Comparison of ENCODE assay signal across 10 cellular contexts in the genomic region with DNA sequence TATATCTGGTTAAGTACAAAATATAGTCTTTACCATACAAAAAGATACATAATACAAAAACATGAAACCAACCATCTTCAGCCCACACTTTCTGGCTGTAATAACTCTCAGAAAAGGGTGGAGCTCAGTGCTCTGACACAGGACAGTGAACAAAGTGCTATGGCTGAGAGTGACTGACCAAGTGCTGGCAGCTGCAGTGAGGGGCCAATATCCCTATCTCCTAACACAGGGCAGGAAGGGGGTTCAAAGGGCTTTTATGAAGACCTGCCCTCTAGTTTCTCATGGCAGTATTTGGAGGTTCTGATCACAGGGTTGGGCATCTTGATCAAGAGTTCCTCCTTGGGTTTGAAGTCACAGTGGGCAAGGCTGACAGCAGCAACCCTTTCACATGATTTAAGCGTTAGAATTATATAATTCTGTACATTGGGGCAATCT. TPM values are rescaled to one million over a fixed set of nuclear protein-coding genes. Genes with fewer than 3 reads are reported as not detected.
DNase-seq lines count a peak whose midpoint lies in the region; ATAC-seq, FAIRE-seq and TF ChIP-seq lines count a peak whose summit lies in the region.
"Had no signal": no experiment of that assay in that cellular context is flagged by ENCODE, and none has a peak within 500 bp of the region (broad histone marks: within the 10 kb centered on the region; RNA-seq: fewer than 3 reads in every experiment).

No MANE protein-coding gene starts in this region.

- peaks cover 49% of the 10 kb centered on the region for H3K4me1 Mint-ChIP-seq in mesothelial cell of epicardium

- no peaks in the 10 kb centered on the region for H3K9me3 ChIP-seq in GM12878 (replicated peaks; ENCODE audit: control insufficient read depth, insufficient read depth, low read length)
- H3K9me3 ChIP-seq in tibial nerve: no peaks in the 10 kb centered on the region

- H3K27ac Mint-ChIP-seq in mesothelial cell of epicardium: peak overlapping the region; percentile 32

- H2AFZ ChIP-seq in GM12878 (ENCODE audit: control insufficient read depth, low read depth, low read length): no peak overlapping the region

- peaks cover 15% of the 10 kb centered on the region for H3K79me2 ChIP-seq in GM12878 (ENCODE audit: control insufficient read depth, insufficient read depth, low read length)

- CTCF ChIA-PET in GM12878 (lab: Yijun Ruan, JAX): interaction anchor here (1.0 to 12.2 kb wide), 4 partner anchors 12 to 18 kb away, joined by 3 to 196 read pairs (median 4); no protein-coding TSS in a partner anchor

- H3K4me2 ChIP-seq in GM12878 (ENCODE audit: control insufficient read depth, insufficient read depth): no peak overlapping the region

- TF ChIP-seq POLR2A in GM12878 (IDR thresholded peaks at IDR 0.05; ENCODE audit: low read depth, low read length): peak; percentile 65; the same call in 1 of the 2 replicates
- TF ChIP-seq POLR2A in tibial nerve (IDR thresholded peaks at IDR 0.05): peak in 1 of 2 donors; percentile 3

- H3K4me1 ChIP-seq in GM12878 (ENCODE audit: control insufficient read depth, insufficient read depth, low read length) (peaks cover 10% of the 10 kb centered on the region), tibial nerve (peaks cover 0 to 27% (median 5%) of the 10 kb centered on the region in 4 donors)

- H3K36me3 ChIP-seq in GM12878 (ENCODE audit: control insufficient read depth in 2 of 2, insufficient read depth in 2 of 2, low read length in 1 of 2) (peaks cover 0 to 3% of the 10 kb centered on the region in 2 experiments; a peak in 2 of 4 replicates), tibial nerve (peaks cover 22 to 37% (median 32%) of the 10 kb centered on the region in 3 donors)

- H3K27me3 Mint-ChIP-seq in mesothelial cell of epicardium (ENCODE audit: low read depth): no peaks in the 10 kb centered on the region

- H3K36me3 Mint-ChIP-seq in mesothelial cell of epicardium: peaks cover 33% of the 10 kb centered on the region

- TF ChIP-seq EP300 in GM12878 (IDR thresholded peaks at IDR 0.05; ENCODE audit: borderline replicate concordance in 1 of 2, control insufficient read depth in 1 of 2, low read depth in 2 of 2, low read length in 2 of 2) (no peak), tibial nerve (IDR thresholded peaks at IDR 0.05) (peak in 1 of 2 donors; percentile 63)

- POLR2A ChIA-PET in GM12878 (lab: Charles Lee): interaction anchor here (0.7 to 7.2 kb wide), 4 partner anchors 8 to 28 kb away, joined by 4 to 61 read pairs (median 5); a partner anchor contains a TSS

- TF ChIP-seq RAD21 in GM12878 (IDR thresholded peaks at IDR 0.05; ENCODE audit: insufficient read depth, low read depth, low read length): no peak

- H3K27ac ChIP-seq in GM12878 (ENCODE audit: control insufficient read depth, insufficient read depth) (no peak overlapping the region), tibial nerve (peak overlapping the region; percentile 94 to 99 (median 97))

- H3K9me3 Mint-ChIP-seq in mesothelial cell of epicardium: no peaks in the 10 kb centered on the region

- peak; percentile 18 for DNase-seq in activated T-cell treated with anti-CD3 and anti-CD28 coated beads, Interleukin-2, amount 50 U/mL, for 1 hour
- DNase-seq in activated T-cell treated with anti-CD3 and anti-CD28 coated beads for 4 hours: no peak
- DNase-seq in GM12878 (ENCODE audit: low read depth, low spot score): no peak
- no peak for DNase-seq in mesothelial cell of epicardium (ENCODE audit: low spot score in 2 of 2, unreplicated experiment in 2 of 2)
- DNase-seq in tibial nerve (ENCODE audit: low spot score in 2 of 2): no peak
- DNase-seq in cerebellum (ENCODE audit: low spot score): no peak
- DNase-seq in AG08396 (ENCODE audit: low spot score): no peak
- DNase-seq: kidney glomerular epithelial cell, NCI-H1930 had no signal

- H3K4me3 ChIP-seq in GM12878: no peak overlapping the region
- peak overlapping the region; percentile 67 to 97 (median 78) for H3K4me3 ChIP-seq in tibial nerve

- H3K9ac ChIP-seq in GM12878 (ENCODE audit: control insufficient read depth, insufficient read depth, low read length): no peak overlapping the region

- SMC1A ChIA-PET in GM12878 (lab: Charles Lee; ENCODE audit: uncharacterized antibody, unreplicated experiment): interaction anchor here (1.2 to 12.5 kb wide), 3 partner anchors 12 to 133 kb away, joined by 3 to 244 read pairs (median 7); a partner anchor contains a TSS

- intact Hi-C loops in GM12878 (cut with micrococcal nuclease; ENCODE audit: unreplicated experiment): no loop called here

- no peak for TF ChIP-seq CTCF in GM12878 (IDR thresholded peaks at IDR 0.05 in 2 of 3, conservative IDR thresholded peaks at IDR 0.05 in 1 of 3; ENCODE audit: control insufficient read depth in 2 of 3, extremely low read depth in 1 of 3, insufficient read depth in 1 of 3, low read depth in 3 of 3, low read length in 3 of 3)
- no peak for TF ChIP-seq CTCF in mesothelial cell of epicardium (IDR thresholded peaks at IDR 0.05; ENCODE audit: unreplicated experiment)
- no peak for TF ChIP-seq CTCF in tibial nerve (IDR thresholded peaks at IDR 0.05)

- no peaks in the 10 kb centered on the region for H4K20me1 ChIP-seq in GM12878 (ENCODE audit: control insufficient read depth, insufficient read depth)

- H3K4me3 Mint-ChIP-seq in mesothelial cell of epicardium: peak overlapping the region; percentile 99

- RAD21 ChIA-PET in GM12878 (lab: Charles Lee; ENCODE audit: unreplicated experiment): interaction anchor here (7.4 kb wide), 1 partner anchor 14 kb away, joined by 100 read pairs; no protein-coding TSS in a partner anchor

- WGBS in GM12878 (ENCODE audit: insufficient coverage, insufficient replicate concordance, low lambda C conversion rate, missing lambda C conversion rate): 100% methylated on average over 1 of the region's 1 CpG
- WGBS in tibial nerve, 2 donors: 42 to 50% methylated on average over 1 of the region's 1 CpG

- peak; percentile 6; the same call in 1 of the 3 replicates for ATAC-seq in GM12878
- no peak for ATAC-seq in HG02981 (IDR thresholded peaks at IDR 0.05; ENCODE audit: unreplicated experiment)

- no TSS peak for BruUV-seq in GM12878 (replicated peaks; lab: Mats Ljungman, UMichigan)

- in situ Hi-C loops in GM12878 (cut with MboI): no loop called here

- FAIRE-seq in GM12878 (lab: Jason Lieb, UNC): no peak

- H3K27me3 ChIP-seq in GM12878 (replicated peaks in 1 of 2; ENCODE audit: control insufficient read depth in 2 of 2, insufficient read depth in 2 of 2, low read length in 1 of 2): no peaks in the 10 kb centered on the region
- H3K27me3 ChIP-seq in tibial nerve: no peaks in the 10 kb centered on the region

RNA-seq across cellular contexts. Expression of a gene that starts 3.9 kb away (rescaled TPM):
- total RNA-seq in GM12878 (2013; cell fraction: nucleolus; rRNA removed): 199 and 208 TPM in 2 replicates
- total RNA-seq in GM12878 (2014; rRNA removed) (133 and 171 TPM in 2 replicates), GM12878 (2014; rRNA removed; fragmentation: Illumina TruSeq; extraction: Trizol) (110 and 121 TPM in 2 replicates), GM12878 (2021) (106 and 115 TPM in 2 replicates), mesothelial cell of epicardium (125 to 129 TPM (median 129 TPM) in 3 replicates), tibial nerve (1,000 to 10,000 TPM; 1,863 to 2,525 (median 2,185) TPM), cerebellum (147 TPM)
- polyA plus RNA-seq in GM12878 (2011; ENCODE audit: low read depth): 102 TPM
- polyA plus RNA-seq in GM12878 (2011; rRNA removed) (132 and 154 TPM in 2 replicates), GM12878 (2014; fragmentation: Illumina TruSeq; extraction: Trizol) (130 and 182 TPM in 2 replicates), GM12878 (2014; fragmentation: Nextera tagmentation; extraction: Ambion mirVana) (10 to 100 TPM; 48.7 to 75.5 TPM), GM12878 (2014; rRNA removed) (84.1 and 108 TPM in 2 replicates), GM12878 (2016; fragmentation: Nextera tagmentation; extraction: Ambion mirVana) (10 to 100 TPM; 76.6 to 82.9 TPM)
- 73.1 TPM in 2 replicates for polyA plus RNA-seq in GM12878 (2011; cell fraction: cytosol; rRNA removed)
- 99.6 and 193 TPM in 2 replicates for polyA plus RNA-seq in GM12878 (2011; cell fraction: nucleus; rRNA removed)
- 90.6 and 113 TPM in 2 replicates for polyA plus RNA-seq in GM12878 (2012)
- 209 and 224 TPM in 2 replicates for polyA minus RNA-seq in GM12878 (2011; rRNA and poly(A)+ RNA removed)
- 42.0 and 48.2 TPM in 2 replicates for polyA minus RNA-seq in GM12878 (2011; cell fraction: cytosol; rRNA and poly(A)+ RNA removed)
- polyA minus RNA-seq in GM12878 (2011; cell fraction: nucleus; rRNA and poly(A)+ RNA removed): 177 and 219 TPM in 2 replicates

RNA-seq across cellular contexts. Expression of a gene that starts 28.0 kb away (rescaled TPM):
- total RNA-seq in GM12878 (2013; cell fraction: nucleolus; rRNA removed): 3.8 and 7.0 TPM in 2 replicates
- 19.5 and 20.4 TPM in 2 replicates for total RNA-seq in GM12878 (2014; rRNA removed)
- total RNA-seq in GM12878 (2014; rRNA removed; fragmentation: Illumina TruSeq; extraction: Trizol): 33.2 and 35.1 TPM in 2 replicates
- 17.3 and 18.4 TPM in 2 replicates for total RNA-seq in GM12878 (2021)
- polyA plus RNA-seq in GM12878 (2011; ENCODE audit: low read depth): 15.9 TPM
- 21.8 and 29.7 TPM in 2 replicates for polyA plus RNA-seq in GM12878 (2011; rRNA removed)
- polyA plus RNA-seq in GM12878 (2011; cell fraction: cytosol; rRNA removed): 11.7 and 13.1 TPM in 2 replicates
- polyA plus RNA-seq in GM12878 (2011; cell fraction: nucleus; rRNA removed): 9.6 and 9.7 TPM in 2 replicates
- 26.4 and 27.6 TPM in 2 replicates for polyA plus RNA-seq in GM12878 (2012)
- polyA plus RNA-seq in GM12878 (2014; fragmentation: Illumina TruSeq; extraction: Trizol): 40.8 and 57.7 TPM in 2 replicates
- polyA plus RNA-seq in GM12878 (2014; fragmentation: Nextera tagmentation; extraction: Ambion mirVana): 10 to 100 TPM; 12.8 to 25.5 TPM
- 23.9 and 27.6 TPM in 2 replicates for polyA plus RNA-seq in GM12878 (2014; rRNA removed)
- 10 to 100 TPM; 39.6 to 47.0 TPM for polyA plus RNA-seq in GM12878 (2016; fragmentation: Nextera tagmentation; extraction: Ambion mirVana)
- polyA minus RNA-seq in GM12878 (2011; rRNA and poly(A)+ RNA removed): 6.7 and 9.0 TPM in 2 replicates
- 2.7 and 2.8 TPM in 2 replicates for polyA minus RNA-seq in GM12878 (2011; cell fraction: cytosol; rRNA and poly(A)+ RNA removed)
- polyA minus RNA-seq in GM12878 (2011; cell fraction: nucleus; rRNA and poly(A)+ RNA removed): 2.4 and 3.3 TPM in 2 replicates
- total RNA-seq in mesothelial cell of epicardium: 14.4 to 16.4 TPM (median 14.7 TPM) in 3 replicates
- 10 to 100 TPM; 20.1 to 33.1 (median 28.9) TPM for total RNA-seq in tibial nerve
- 5.7 TPM for total RNA-seq in cerebellum

RNA-seq across cellular contexts. Expression of a gene that starts 28.1 kb away (rescaled TPM):
- 3.1 and 3.3 TPM in 2 replicates for total RNA-seq in GM12878 (2013; cell fraction: nucleolus; rRNA removed)
- total RNA-seq in GM12878 (2014; rRNA removed) (1.7 and 2.7 TPM in 2 replicates), GM12878 (2014; rRNA removed; fragmentation: Illumina TruSeq; extraction: Trizol) (0.72 and 0.97 TPM in 2 replicates), GM12878 (2021) (3.5 and 5.2 TPM in 2 replicates), mesothelial cell of epicardium (0.86 to 1.9 TPM (median 0.94 TPM) in 3 replicates), tibial nerve (1 to 10 TPM in 2 of 4 donors, under 1 TPM in 2; 0.39 to 2.4 (median 1.3) TPM), cerebellum (1.1 TPM)
- 0.79 TPM for polyA plus RNA-seq in GM12878 (2011; ENCODE audit: low read depth)
- polyA plus RNA-seq in GM12878 (2011; rRNA removed) (1.6 and 1.8 TPM in 2 replicates), GM12878 (2014; fragmentation: Illumina TruSeq; extraction: Trizol) (1.0 and 1.8 TPM in 2 replicates), GM12878 (2014; fragmentation: Nextera tagmentation; extraction: Ambion mirVana) (under 1 TPM; 0.40 to 0.42 TPM), GM12878 (2014; rRNA removed) (2.5 and 3.5 TPM in 2 replicates), GM12878 (2016; fragmentation: Nextera tagmentation; extraction: Ambion mirVana) (1 to 10 TPM in 1 of 2 experiments, under 1 TPM in 1; 0.83 to 1.5 TPM)
- 1.6 and 2.1 TPM in 2 replicates for polyA plus RNA-seq in GM12878 (2011; cell fraction: cytosol; rRNA removed)
- polyA plus RNA-seq in GM12878 (2011; cell fraction: nucleus; rRNA removed): 6.0 and 6.1 TPM in 2 replicates
- polyA plus RNA-seq in GM12878 (2012): 0.89 and 1.5 TPM in 2 replicates
- 1.6 and 2.1 TPM in 2 replicates for polyA minus RNA-seq in GM12878 (2011; rRNA and poly(A)+ RNA removed)
- polyA minus RNA-seq in GM12878 (2011; cell fraction: cytosol; rRNA and poly(A)+ RNA removed): 0.94 and 4.0 TPM in 2 replicates
- 2.3 and 4.4 TPM in 2 replicates for polyA minus RNA-seq in GM12878 (2011; cell fraction: nucleus; rRNA and poly(A)+ RNA removed)

RNA-seq across cellular contexts. Expression of a gene that starts 29.0 kb away (rescaled TPM):
- total RNA-seq in GM12878 (2013; cell fraction: nucleolus; rRNA removed): not detected in 2 replicates
- total RNA-seq in GM12878 (2014; rRNA removed) (0.11 TPM in 1 of 2 replicates, not detected in the other), GM12878 (2014; rRNA removed; fragmentation: Illumina TruSeq; extraction: Trizol) (not detected in 2 replicates), GM12878 (2021) (not detected in 2 replicates), mesothelial cell of epicardium (not detected in 3 replicates), tibial nerve (not detected), cerebellum (not detected)
- polyA plus RNA-seq in GM12878 (2011; ENCODE audit: low read depth): not detected
- polyA plus RNA-seq in GM12878 (2011; rRNA removed) (not detected in 2 replicates), GM12878 (2014; fragmentation: Illumina TruSeq; extraction: Trizol) (not detected in 2 replicates), GM12878 (2014; fragmentation: Nextera tagmentation; extraction: Ambion mirVana) (not detected), GM12878 (2014; rRNA removed) (not detected in 2 replicates), GM12878 (2016; fragmentation: Nextera tagmentation; extraction: Ambion mirVana) (not detected)
- polyA plus RNA-seq in GM12878 (2011; cell fraction: cytosol; rRNA removed): not detected in 2 replicates
- polyA plus RNA-seq in GM12878 (2011; cell fraction: nucleus; rRNA removed): not detected in 2 replicates
- 0.08 TPM in 1 of 2 replicates, not detected in the other for polyA plus RNA-seq in GM12878 (2012)
- not detected in 2 replicates for polyA minus RNA-seq in GM12878 (2011; rRNA and poly(A)+ RNA removed)
- polyA minus RNA-seq in GM12878 (2011; cell fraction: cytosol; rRNA and poly(A)+ RNA removed): not detected in 2 replicates
- polyA minus RNA-seq in GM12878 (2011; cell fraction: nucleus; rRNA and poly(A)+ RNA removed): not detected in 2 replicates

RNA-seq across cellular contexts. Expression of a gene that starts 34.7 kb away (rescaled TPM):
- total RNA-seq in GM12878 (2013; cell fraction: nucleolus; rRNA removed): 6.9 and 7.7 TPM in 2 replicates
- 16.7 and 19.7 TPM in 2 replicates for total RNA-seq in GM12878 (2014; rRNA removed)
- total RNA-seq in GM12878 (2014; rRNA removed; fragmentation: Illumina TruSeq; extraction: Trizol): 13.9 and 15.2 TPM in 2 replicates
- 23.4 and 23.6 TPM in 2 replicates for total RNA-seq in GM12878 (2021)
- 6.3 TPM for polyA plus RNA-seq in GM12878 (2011; ENCODE audit: low read depth)
- polyA plus RNA-seq in GM12878 (2011; rRNA removed): 48.2 and 53.1 TPM in 2 replicates
- 35.5 and 51.0 TPM in 2 replicates for polyA plus RNA-seq in GM12878 (2011; cell fraction: cytosol; rRNA removed)
- 7.8 and 10.5 TPM in 2 replicates for polyA plus RNA-seq in GM12878 (2011; cell fraction: nucleus; rRNA removed)
- 9.9 and 10.2 TPM in 2 replicates for polyA plus RNA-seq in GM12878 (2012)
- 18.4 and 20.0 TPM in 2 replicates for polyA plus RNA-seq in GM12878 (2014; fragmentation: Illumina TruSeq; extraction: Trizol)
- 10 to 100 TPM in 1 of 2 experiments, 1 to 10 TPM in 1; 5.5 to 12.2 TPM for polyA plus RNA-seq in GM12878 (2014; fragmentation: Nextera tagmentation; extraction: Ambion mirVana)
- 19.4 and 21.9 TPM in 2 replicates for polyA plus RNA-seq in GM12878 (2014; rRNA removed)
- polyA plus RNA-seq in GM12878 (2016; fragmentation: Nextera tagmentation; extraction: Ambion mirVana): 10 to 100 TPM in 1 of 2 experiments, 1 to 10 TPM in 1; 9.9 to 10.3 TPM
- polyA minus RNA-seq in GM12878 (2011; rRNA and poly(A)+ RNA removed): 24.7 and 26.5 TPM in 2 replicates
- 11.0 and 11.3 TPM in 2 replicates for polyA minus RNA-seq in GM12878 (2011; cell fraction: cytosol; rRNA and poly(A)+ RNA removed)
- 2.7 and 4.4 TPM in 2 replicates for polyA minus RNA-seq in GM12878 (2011; cell fraction: nucleus; rRNA and poly(A)+ RNA removed)
- total RNA-seq in mesothelial cell of epicardium: 26.6 to 27.6 TPM (median 27.1 TPM) in 3 replicates
- total RNA-seq in tibial nerve: 10 to 100 TPM; 30.8 to 57.1 (median 41.5) TPM
- 27.1 TPM for total RNA-seq in cerebellum

Comparison
In these comparisons a context has a peak if more than half of its experiments do, and no peak if none do; other contexts are left out.
1. RNA of a gene that starts 3.9 kb away (total RNA-seq): 1,863 to 2,525 TPM in tibial nerve; 147 TPM in cerebellum (single experiment), 125 to 129 TPM in mesothelial cell of epicardium and 106 to 208 TPM in GM12878; every median in the first group is over 4 times any median in the second.